In the genomic region with DNA sequence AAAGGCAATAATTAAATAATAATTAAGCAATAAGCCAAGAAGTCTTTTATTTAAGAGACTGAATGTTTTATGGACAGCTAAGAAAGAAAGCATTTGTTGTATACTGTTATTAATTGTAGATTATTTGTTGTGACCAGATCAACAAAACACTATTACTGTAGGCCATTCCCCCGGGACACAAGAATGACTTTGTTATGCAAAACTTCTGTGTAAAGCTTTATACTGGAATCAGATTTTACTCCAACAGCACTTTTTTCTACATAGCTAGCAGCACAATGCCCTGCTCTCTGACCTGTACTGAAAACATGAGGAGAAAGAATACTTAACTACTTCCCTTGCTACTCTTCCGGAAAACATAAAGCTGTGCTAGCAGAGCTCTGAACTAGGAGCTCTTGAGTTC, we compare ENCODE assay signal across 34 cellular contexts.
"Had no signal": no experiment of that assay in that cellular context is flagged by ENCODE, and none has a peak within 500 bp of the region (broad histone marks: within the 10 kb centered on the region; RNA-seq: fewer than 3 reads in every experiment).

No MANE protein-coding gene starts in this region.

- H3K9me3 ChIP-seq: adrenal gland, body of pancreas had no signal

- H3K27me3 Mint-ChIP-seq: activated CD4-positive, alpha-beta memory T cell treated with anti-CD3 and anti-CD28 coated beads for 36 hours; activated CD4-positive, alpha-beta T cell treated with anti-CD3 and anti-CD28 coated beads for 36 hours; activated CD4-positive, alpha-beta T cell treated with anti-CD3 and anti-CD28 coated beads, Interleukin-2, amount 10 ng/mL, durations not matched to agents 24 days and 14 days; activated CD8-positive, alpha-beta memory T cell treated with anti-CD3 and anti-CD28 coated beads, Interleukin-2, amount 10 ng/mL, durations not matched to agents 7 days and 5 days; activated naive CD4-positive, alpha-beta T cell treated with anti-CD3 and anti-CD28 coated beads, Interleukin-2, amount 50 U/mL, for 24 hours; activated naive CD8-positive, alpha-beta T cell treated with anti-CD3 and anti-CD28 coated beads for 36 hours; activated naive CD8-positive, alpha-beta T cell treated with anti-CD3 and anti-CD28 coated beads, Interleukin-2, amount 50 U/mL, for 24 hours; dendritic cell treated with granulocyte-macrophage colony-stimulating factor and Interleukin-4, amounts not matched to agents 40 ng/mL and 50 ng/mL, for 4 days had no signal

- H3K27me3 ChIP-seq: adrenal gland, body of pancreas, cardiac muscle cell, esophagus muscularis mucosa, gastroesophageal sphincter had no signal

- H3K4me3 ChIP-seq: adrenal gland, body of pancreas, cardiac muscle cell, coronary artery, dorsolateral prefrontal cortex, esophagus muscularis mucosa, gastroesophageal sphincter had no signal

- DNase-seq: activated CD4-positive, alpha-beta memory T cell treated with anti-CD3 and anti-CD28 coated beads for 36 hours; activated CD4-positive, alpha-beta T cell treated with anti-CD3 and anti-CD28 coated beads for 36 hours; activated CD4-positive, alpha-beta T cell treated with anti-CD3 and anti-CD28 coated beads, Interleukin-2, amount 10 ng/mL, durations not matched to agents 24 days and 14 days; activated CD4-positive, CD25-positive, alpha-beta regulatory T cell; activated CD4-positive, CD25-positive, alpha-beta regulatory T cell treated with anti-CD3 and anti-CD28 coated beads, Interleukin-2, amount 50 U/mL, for 72 hours; activated CD8-positive, alpha-beta memory T cell treated with anti-CD3 and anti-CD28 coated beads, Interleukin-2, amount 10 ng/mL, durations not matched to agents 7 days and 5 days; activated CD8-positive, alpha-beta memory T cell treated with anti-CD3 and anti-CD28 coated beads, Interleukin-2, amount 50 U/mL, for 4 hours; activated CD8-positive, alpha-beta T cell treated with anti-CD3 and anti-CD28 coated beads, Interleukin-2, amount 10 ng/mL, durations not matched to agents 7 days and 5 days; activated effector memory CD4-positive, alpha-beta T cell treated with anti-CD3 and anti-CD28 coated beads, Interleukin-2, amount 50 U/mL, for 16 hours; activated naive CD4-positive, alpha-beta T cell treated with anti-CD3 and anti-CD28 coated beads for 36 hours; activated naive CD8-positive, alpha-beta T cell treated with anti-CD3 and anti-CD28 coated beads for 36 hours; activated naive CD8-positive, alpha-beta T cell treated with anti-CD3 and anti-CD28 coated beads, Interleukin-2, amount 50 U/mL, for 24 hours; activated T-cell treated with anti-CD3 and anti-CD28 coated beads, Interleukin-2, amount 50 U/mL, for 1 hour; activated T-cell treated with anti-CD3 and anti-CD28 coated beads, Interleukin-2, amount 50 U/mL, for 48 hours; adrenal gland; amygdala; aorta; body of pancreas; central memory CD4-positive, alpha-beta T cell; cerebellar nuclear complex; dorsolateral prefrontal cortex; effector memory CD4-positive, alpha-beta T cell; endodermal cell; erythroblast; foreskin melanocyte; T-helper 2 cell had no signal

- H3K36me3 ChIP-seq: adrenal gland, cardiac muscle cell, esophagus muscularis mucosa, gastroesophageal sphincter had no signal

- H3K36me3 Mint-ChIP-seq: activated CD4-positive, alpha-beta memory T cell treated with anti-CD3 and anti-CD28 coated beads for 36 hours; activated CD8-positive, alpha-beta memory T cell treated with anti-CD3 and anti-CD28 coated beads, Interleukin-2, amount 10 ng/mL, durations not matched to agents 7 days and 5 days; activated naive CD4-positive, alpha-beta T cell treated with anti-CD3 and anti-CD28 coated beads, Interleukin-2, amount 50 U/mL, for 24 hours; activated naive CD8-positive, alpha-beta T cell treated with anti-CD3 and anti-CD28 coated beads for 36 hours had no signal

- H3K27ac Mint-ChIP-seq: activated CD4-positive, alpha-beta memory T cell treated with anti-CD3 and anti-CD28 coated beads for 36 hours; activated CD4-positive, alpha-beta T cell treated with anti-CD3 and anti-CD28 coated beads for 36 hours; activated CD4-positive, alpha-beta T cell treated with anti-CD3 and anti-CD28 coated beads, Interleukin-2, amount 10 ng/mL, durations not matched to agents 24 days and 14 days; activated CD8-positive, alpha-beta memory T cell treated with anti-CD3 and anti-CD28 coated beads, Interleukin-2, amount 10 ng/mL, durations not matched to agents 7 days and 5 days; activated CD8-positive, alpha-beta T cell treated with anti-CD3 and anti-CD28 coated beads, Interleukin-2, amount 10 ng/mL, durations not matched to agents 7 days and 5 days; activated naive CD4-positive, alpha-beta T cell treated with anti-CD3 and anti-CD28 coated beads for 36 hours; activated naive CD4-positive, alpha-beta T cell treated with anti-CD3 and anti-CD28 coated beads, Interleukin-2, amount 50 U/mL, for 24 hours; activated naive CD8-positive, alpha-beta T cell treated with anti-CD3 and anti-CD28 coated beads for 36 hours; activated naive CD8-positive, alpha-beta T cell treated with anti-CD3 and anti-CD28 coated beads, Interleukin-2, amount 50 U/mL, for 24 hours; activated T-helper 1 cell treated with anti-CD3 and anti-CD28 coated beads, Interleukin-12 subunit alpha, Interleukin-12 subunit beta, Interleukin-2, Interleukin-4 antibody, amounts not matched to agents 30 ng/mL and 10 ng/mL and 1 ng/mL, durations not matched to agents 14 hours and 24 hours and 36 hours; activated T-helper 2 cell treated with anti-CD3 and anti-CD28 coated beads, Interferon-gamma antibody, Interleukin-2, Interleukin-4, amounts not matched to agents 10 μg/mL and 5 μg/mL and 100 μg/mL, durations not matched to agents 14 hours and 24 hours and 36 hours; dendritic cell treated with granulocyte-macrophage colony-stimulating factor and Interleukin-4, amounts not matched to agents 40 ng/mL and 50 ng/mL, for 4 days; endodermal cell had no signal

- H3K4me3 Mint-ChIP-seq: activated CD4-positive, alpha-beta memory T cell treated with anti-CD3 and anti-CD28 coated beads for 36 hours; activated CD4-positive, alpha-beta T cell treated with anti-CD3 and anti-CD28 coated beads for 36 hours; activated CD4-positive, alpha-beta T cell treated with anti-CD3 and anti-CD28 coated beads, Interleukin-2, amount 10 ng/mL, durations not matched to agents 24 days and 14 days; activated CD8-positive, alpha-beta memory T cell treated with anti-CD3 and anti-CD28 coated beads, Interleukin-2, amount 10 ng/mL, durations not matched to agents 7 days and 5 days; activated CD8-positive, alpha-beta T cell treated with anti-CD3 and anti-CD28 coated beads, Interleukin-2, amount 10 ng/mL, durations not matched to agents 7 days and 5 days; activated naive CD4-positive, alpha-beta T cell treated with anti-CD3 and anti-CD28 coated beads for 36 hours; activated naive CD4-positive, alpha-beta T cell treated with anti-CD3 and anti-CD28 coated beads, Interleukin-2, amount 50 U/mL, for 24 hours; activated naive CD8-positive, alpha-beta T cell treated with anti-CD3 and anti-CD28 coated beads for 36 hours; activated naive CD8-positive, alpha-beta T cell treated with anti-CD3 and anti-CD28 coated beads, Interleukin-2, amount 50 U/mL, for 24 hours; activated T-helper 1 cell treated with anti-CD3 and anti-CD28 coated beads, Interleukin-12 subunit alpha, Interleukin-12 subunit beta, Interleukin-2, Interleukin-4 antibody, amounts not matched to agents 30 ng/mL and 10 ng/mL and 1 ng/mL, durations not matched to agents 14 hours and 24 hours and 36 hours; dendritic cell treated with granulocyte-macrophage colony-stimulating factor and Interleukin-4, amounts not matched to agents 40 ng/mL and 50 ng/mL, for 4 days; endodermal cell had no signal

- H3K4me1 Mint-ChIP-seq: activated CD4-positive, alpha-beta T cell treated with anti-CD3 and anti-CD28 coated beads for 36 hours; activated CD4-positive, alpha-beta T cell treated with anti-CD3 and anti-CD28 coated beads, Interleukin-2, amount 10 ng/mL, durations not matched to agents 24 days and 14 days; activated CD8-positive, alpha-beta memory T cell treated with anti-CD3 and anti-CD28 coated beads, Interleukin-2, amount 10 ng/mL, durations not matched to agents 7 days and 5 days; activated naive CD4-positive, alpha-beta T cell treated with anti-CD3 and anti-CD28 coated beads, Interleukin-2, amount 50 U/mL, for 24 hours; activated naive CD8-positive, alpha-beta T cell treated with anti-CD3 and anti-CD28 coated beads for 36 hours; activated naive CD8-positive, alpha-beta T cell treated with anti-CD3 and anti-CD28 coated beads, Interleukin-2, amount 50 U/mL, for 24 hours; endodermal cell had no signal

- H3K27ac ChIP-seq: adrenal gland, body of pancreas, cardiac muscle cell, coronary artery, dorsolateral prefrontal cortex, esophagus muscularis mucosa, gastroesophageal sphincter had no signal

- H3K4me1 ChIP-seq: adrenal gland, body of pancreas, esophagus muscularis mucosa, gastroesophageal sphincter had no signal
